In the genomic region with DNA sequence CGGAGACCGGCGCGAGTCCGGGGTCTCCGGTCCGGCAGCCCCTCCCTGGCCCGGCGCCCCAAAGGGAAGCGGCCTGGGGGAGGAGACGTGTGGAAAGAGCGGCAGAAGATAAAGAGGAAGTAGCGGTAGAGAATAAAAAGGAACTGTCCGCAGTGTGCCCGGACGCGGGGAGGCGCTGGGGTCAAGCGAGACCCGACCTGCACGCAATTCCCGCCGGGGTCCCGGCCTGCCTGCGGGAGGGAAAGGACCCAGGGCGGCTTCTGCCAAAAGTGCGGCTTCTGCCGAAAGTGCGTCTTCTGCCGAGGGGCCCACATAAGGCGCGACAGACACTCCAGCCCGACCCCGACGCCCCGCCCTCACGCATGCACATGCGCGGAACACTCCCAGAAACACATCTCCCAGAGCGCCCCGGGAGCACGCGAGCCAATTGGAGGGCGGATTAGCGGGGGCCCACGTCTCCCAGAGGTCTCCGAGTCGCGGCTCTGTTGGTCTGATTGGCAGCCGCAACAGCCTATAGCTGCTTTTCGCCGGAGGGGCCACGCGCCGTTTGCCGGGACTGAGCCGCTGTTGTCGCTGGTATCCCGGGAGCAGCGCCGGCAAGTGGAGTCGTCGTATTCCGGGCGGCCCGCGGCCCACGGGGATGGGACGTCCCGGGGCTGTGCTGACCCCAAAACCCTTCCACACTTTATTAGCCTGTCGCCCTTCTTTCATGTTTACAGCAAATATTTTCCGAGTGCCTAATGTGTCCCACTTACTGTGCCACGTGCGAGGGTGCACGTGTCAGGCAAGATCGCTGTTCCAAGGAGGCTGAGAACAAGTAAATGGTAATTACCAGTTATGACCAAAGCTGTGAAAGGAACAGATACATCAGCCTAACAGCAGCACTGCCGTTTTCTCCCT, we compare ENCODE assay signal across 8 cellular contexts. TPM values are rescaled to one million over a fixed set of nuclear protein-coding genes. Genes with fewer than 3 reads are reported as not detected.
DNase-seq lines count a peak whose midpoint lies in the region; ATAC-seq and TF ChIP-seq lines count a peak whose summit lies in the region.

No MANE protein-coding gene starts in this region.

- H4K20me1 ChIP-seq in GM23248 (ENCODE audit: insufficient read depth): no peaks in the 10 kb centered on the region

- peak overlapping the region; percentile 71 for H3K4me2 ChIP-seq in GM23248 (ENCODE audit: unreplicated experiment)

- no peaks in the 10 kb centered on the region for H3K9me3 ChIP-seq in GM23248 (ENCODE audit: low read depth)

- no peaks in the 10 kb centered on the region for H3K36me3 ChIP-seq in GM23248 (ENCODE audit: low read depth)

- H2AFZ ChIP-seq in GM23248: peak overlapping the region; percentile 77

- peak overlapping the region; percentile 98 for H3K27ac ChIP-seq in GM23248

- TF ChIP-seq CTCF in fibroblast of mammary gland (conservative IDR thresholded peaks at IDR 0.05; ENCODE audit: control insufficient read depth, insufficient read depth, low read depth, low read length): no peak

- no peaks in the 10 kb centered on the region for H3K27me3 ChIP-seq in GM23248 (replicated peaks; ENCODE audit: insufficient read depth)

- H3K4me3 ChIP-seq in GM23248: peak overlapping the region; percentile 85
- H3K4me3 ChIP-seq in fibroblast of mammary gland (ENCODE audit: control insufficient read depth, low read depth, low read length): peak overlapping the region; percentile 77

- H3F3A ChIP-seq in GM23248 (ENCODE audit: insufficient read depth): peaks cover 17% of the 10 kb centered on the region

- no peaks in the 10 kb centered on the region for H3K9me2 ChIP-seq in GM23248 (ENCODE audit: insufficient read depth)

- peak; percentile 83 for ATAC-seq in activated T-helper 17 cell treated with anti-CD3 and anti-CD28 coated beads, Interleukin-2, amount 50 U/mL, for 72 hours (replicated peaks)
- peak; percentile 91 to 94 for ATAC-seq in natural killer cell treated with Interleukin-12 subunit alpha and Interleukin-12 subunit beta and Interleukin-15 and Interleukin-18, amount 100 ng/mL, for 72 hours
- ATAC-seq in stimulated activated naive CD8-positive, alpha-beta T cell treated with anti-CD3 and anti-CD28 coated beads, Interleukin-15, Interleukin-2, amounts not matched to agents 100 U/mL and 50 U/mL, for 24 hours: peak; percentile 92

- H3K4me1 ChIP-seq in GM23248 (ENCODE audit: insufficient read depth): peaks cover 15% of the 10 kb centered on the region; the same call in 1 of the 2 replicates

- H3K9ac ChIP-seq in GM23248: peak overlapping the region; percentile 97

- in situ Hi-C loops in GM23248 (cut with MboI): no loop called here

- peaks cover 27% of the 10 kb centered on the region for H3K79me2 ChIP-seq in GM23248 (ENCODE audit: insufficient read depth)

- peaks cover 7% of the 10 kb centered on the region for H3K36me3 Mint-ChIP-seq in activated T-helper 17 cell treated with anti-CD3 and anti-CD28 coated beads, Interleukin-2, amount 50 U/mL, for 72 hours (ENCODE audit: low read depth)
- H3K36me3 Mint-ChIP-seq in natural killer cell treated with Interleukin-12 subunit alpha and Interleukin-12 subunit beta and Interleukin-15 and Interleukin-18, amount 100 ng/mL, for 72 hours: no peaks in the 10 kb centered on the region

- DNase-seq in Daoy (ENCODE audit: low read depth): peak; percentile 98
- peak; percentile 99 for DNase-seq in GM23248
- peak; percentile 83 to 91 for DNase-seq in Kasumi-1 (lab: John Stamatoyannopoulos, UW)
- peak; percentile 99 for DNase-seq in RKO (ENCODE audit: low spot score)
- peak; percentile 96 for DNase-seq in fibroblast of mammary gland (ENCODE audit: low read depth)
- DNase-seq in natural killer cell treated with Interleukin-12 subunit alpha and Interleukin-12 subunit beta and Interleukin-15 and Interleukin-18, amount 100 ng/mL, for 72 hours (ENCODE audit: low spot score): peak; percentile 99
- DNase-seq in stimulated activated naive CD8-positive, alpha-beta T cell treated with anti-CD3 and anti-CD28 coated beads, Interleukin-15, Interleukin-2, amounts not matched to agents 100 U/mL and 50 U/mL, for 24 hours: peak; percentile 98

- H3K27ac Mint-ChIP-seq in activated T-helper 17 cell treated with anti-CD3 and anti-CD28 coated beads, Interleukin-2, amount 50 U/mL, for 72 hours: peak overlapping the region; percentile 81
- peak overlapping the region; percentile 89 to 96 for H3K27ac Mint-ChIP-seq in natural killer cell treated with Interleukin-12 subunit alpha and Interleukin-12 subunit beta and Interleukin-15 and Interleukin-18, amount 100 ng/mL, for 72 hours

- WGBS in GM23248 (ENCODE audit: low coverage in 1 of 2, low lambda C conversion rate in 2 of 2, missing lambda C conversion rate in 2 of 2), 2 experiments: 1 to 2% methylated on average over 68 to 75 of the region's 77 CpGs

- H3K4me1 Mint-ChIP-seq in activated T-helper 17 cell treated with anti-CD3 and anti-CD28 coated beads, Interleukin-2, amount 50 U/mL, for 72 hours: peaks cover 10% of the 10 kb centered on the region
- peaks cover 15 to 29% of the 10 kb centered on the region in 2 donors for H3K4me1 Mint-ChIP-seq in natural killer cell treated with Interleukin-12 subunit alpha and Interleukin-12 subunit beta and Interleukin-15 and Interleukin-18, amount 100 ng/mL, for 72 hours (ENCODE audit: low read depth in 2 of 2)

- H3K4me3 Mint-ChIP-seq in activated T-helper 17 cell treated with anti-CD3 and anti-CD28 coated beads, Interleukin-2, amount 50 U/mL, for 72 hours: peak overlapping the region; percentile 78
- H3K4me3 Mint-ChIP-seq in natural killer cell treated with Interleukin-12 subunit alpha and Interleukin-12 subunit beta and Interleukin-15 and Interleukin-18, amount 100 ng/mL, for 72 hours: peak overlapping the region; percentile 93

- no peaks in the 10 kb centered on the region for H3K9me3 Mint-ChIP-seq in activated T-helper 17 cell treated with anti-CD3 and anti-CD28 coated beads, Interleukin-2, amount 50 U/mL, for 72 hours
- no peaks in the 10 kb centered on the region for H3K9me3 Mint-ChIP-seq in natural killer cell treated with Interleukin-12 subunit alpha and Interleukin-12 subunit beta and Interleukin-15 and Interleukin-18, amount 100 ng/mL, for 72 hours

- H3K27me3 Mint-ChIP-seq in activated T-helper 17 cell treated with anti-CD3 and anti-CD28 coated beads, Interleukin-2, amount 50 U/mL, for 72 hours: no peaks in the 10 kb centered on the region
- H3K27me3 Mint-ChIP-seq in natural killer cell treated with Interleukin-12 subunit alpha and Interleukin-12 subunit beta and Interleukin-15 and Interleukin-18, amount 100 ng/mL, for 72 hours: no peaks in the 10 kb centered on the region

RNA-seq across cellular contexts. Expression of gene MEFV, which starts 8.0 kb away (rescaled TPM):
- 0.21 and 0.34 TPM in 2 replicates for total RNA-seq in Daoy (2014; rRNA removed; shearing (Covaris generic))
- not detected in 2 replicates for total RNA-seq in GM23248 (2014; rRNA removed; shearing (Covaris generic))
- polyA plus RNA-seq in GM23248 (2016; fragmentation: Nextera tagmentation; extraction: Ambion mirVana): not detected in 2 replicates
- under 1 TPM in 1 of 2 donors, not detected in 1; 0.11 TPM for total RNA-seq in activated T-helper 17 cell treated with anti-CD3 and anti-CD28 coated beads, Interleukin-2, amount 50 U/mL, for 72 hours
- under 1 TPM; 0.26 to 0.31 TPM for total RNA-seq in natural killer cell treated with Interleukin-12 subunit alpha and Interleukin-12 subunit beta and Interleukin-15 and Interleukin-18, amount 100 ng/mL, for 72 hours

RNA-seq across cellular contexts. Expression of gene ZNF263, which starts 18.9 kb away (rescaled TPM):
- 28.8 and 61.1 TPM in 2 replicates for total RNA-seq in Daoy (2014; rRNA removed; shearing (Covaris generic))
- total RNA-seq in GM23248 (2014; rRNA removed; shearing (Covaris generic)): 55.7 and 66.3 TPM in 2 replicates
- polyA plus RNA-seq in GM23248 (2016; fragmentation: Nextera tagmentation; extraction: Ambion mirVana): 20.5 and 22.1 TPM in 2 replicates
- total RNA-seq in activated T-helper 17 cell treated with anti-CD3 and anti-CD28 coated beads, Interleukin-2, amount 50 U/mL, for 72 hours: 10 to 100 TPM; 19.3 to 21.4 TPM
- total RNA-seq in natural killer cell treated with Interleukin-12 subunit alpha and Interleukin-12 subunit beta and Interleukin-15 and Interleukin-18, amount 100 ng/mL, for 72 hours: 10 to 100 TPM; 23.2 to 24.5 TPM

RNA-seq across cellular contexts. Expression of gene ZNF200, which starts 29.4 kb away (rescaled TPM):
- 8.0 and 8.7 TPM in 2 replicates for total RNA-seq in Daoy (2014; rRNA removed; shearing (Covaris generic))
- 6.2 and 10.3 TPM in 2 replicates for total RNA-seq in GM23248 (2014; rRNA removed; shearing (Covaris generic))
- 7.0 and 7.8 TPM in 2 replicates for polyA plus RNA-seq in GM23248 (2016; fragmentation: Nextera tagmentation; extraction: Ambion mirVana)
- 10 to 100 TPM; 14.6 to 23.2 TPM for total RNA-seq in activated T-helper 17 cell treated with anti-CD3 and anti-CD28 coated beads, Interleukin-2, amount 50 U/mL, for 72 hours
- total RNA-seq in natural killer cell treated with Interleukin-12 subunit alpha and Interleukin-12 subunit beta and Interleukin-15 and Interleukin-18, amount 100 ng/mL, for 72 hours: 10 to 100 TPM; 16.6 to 18.9 TPM

RNA-seq across cellular contexts. Expression of gene TIGD7, which starts 40.8 kb away (rescaled TPM):
- total RNA-seq in Daoy (2014; rRNA removed; shearing (Covaris generic)): 3.5 and 4.1 TPM in 2 replicates
- total RNA-seq in GM23248 (2014; rRNA removed; shearing (Covaris generic)): 4.9 and 14.9 TPM in 2 replicates
- polyA plus RNA-seq in GM23248 (2016; fragmentation: Nextera tagmentation; extraction: Ambion mirVana): 3.9 and 5.3 TPM in 2 replicates
- 1 to 10 TPM; 2.3 to 4.0 TPM for total RNA-seq in activated T-helper 17 cell treated with anti-CD3 and anti-CD28 coated beads, Interleukin-2, amount 50 U/mL, for 72 hours
- 1 to 10 TPM; 5.0 to 6.7 TPM for total RNA-seq in natural killer cell treated with Interleukin-12 subunit alpha and Interleukin-12 subunit beta and Interleukin-15 and Interleukin-18, amount 100 ng/mL, for 72 hours

RNA-seq across cellular contexts. Expression of gene ZNF75A, which starts 40.9 kb away (rescaled TPM):
- total RNA-seq in Daoy (2014; rRNA removed; shearing (Covaris generic)): 20.6 and 20.7 TPM in 2 replicates
- total RNA-seq in GM23248 (2014; rRNA removed; shearing (Covaris generic)): 17.2 and 29.1 TPM in 2 replicates
- polyA plus RNA-seq in GM23248 (2016; fragmentation: Nextera tagmentation; extraction: Ambion mirVana): 14.6 and 16.7 TPM in 2 replicates
- total RNA-seq in activated T-helper 17 cell treated with anti-CD3 and anti-CD28 coated beads, Interleukin-2, amount 50 U/mL, for 72 hours: 10 to 100 TPM; 19.4 to 26.9 TPM
- 10 to 100 TPM; 43.0 to 43.8 TPM for total RNA-seq in natural killer cell treated with Interleukin-12 subunit alpha and Interleukin-12 subunit beta and Interleukin-15 and Interleukin-18, amount 100 ng/mL, for 72 hours

Comparison
In these comparisons a context has a peak if more than half of its experiments do, and no peak if none do; other contexts are left out.
1. Peak in every context shown above with its lines: DNase-seq, ATAC-seq, H3K4me3 ChIP-seq and H3K27ac ChIP-seq.